In genomic region chr2:223273995-223274394, GRCh38 we compare ENCODE assay signal across 7 cellular contexts.
"Had no signal": no experiment of that assay in that cellular context is flagged by ENCODE, and none has a peak within 500 bp of the region (broad histone marks: within the 10 kb centered on the region; RNA-seq: fewer than 3 reads in every experiment).

No MANE protein-coding gene starts in this region.

- DNase-seq: GM23248, H9, HCEC 1CT, HFFc6, IMR-90, KG1 had no signal

- H3K27ac ChIP-seq: GM23248 had no signal

- H3K4me3 ChIP-seq: GM23248, K562 had no signal

- ATAC-seq: K562 had no signal
